9 cellular contexts compared by ENCODE assay signal in genomic region chr13:40985596-40986327, GRCh38. TPM values are rescaled to one million over a fixed set of nuclear protein-coding genes. Genes with fewer than 3 reads are reported as not detected.
DNase-seq lines count a peak whose midpoint lies in the region; ATAC-seq and TF ChIP-seq lines count a peak whose summit lies in the region.
"Had no signal": no experiment of that assay in that cellular context is flagged by ENCODE, and none has a peak within 500 bp of the region (broad histone marks: within the 10 kb centered on the region; RNA-seq: fewer than 3 reads in every experiment).

No MANE protein-coding gene starts in this region.

- CTCF ChIA-PET in HEK293 (lab: Yijun Ruan, JAX), result interaction anchor here (0.6 to 1.2 kb wide), 2 partner anchors 11 to 25 kb away, joined by 3 to 5 read pairs; no protein-coding TSS in a partner anchor
- CTCF ChIA-PET in activated CD8-positive, alpha-beta T cell treated with anti-CD3 and anti-CD28 coated beads, Interleukin-2, amount 10 ng/mL, durations not matched to agents 7 days and 5 days (lab: Charles Lee), result interaction anchor here (0.6 to 4.3 kb wide), 13 partner anchors 9 to 74 kb away, joined by 3 to 29 read pairs (median 4); partner anchors contain the start of gene ELF1

- H3K27me3 ChIP-seq in layer of hippocampus (ENCODE audit: control insufficient read depth, insufficient read depth, low read length), result no peaks in the 10 kb centered on the region

- POLR2A ChIA-PET in HEK293 (lab: Yijun Ruan, JAX), result interaction anchor here (1.2 kb wide), 1 partner anchor 33 kb away, joined by 3 read pairs; the partner anchor contains the start of gene ELF1
- POLR2A ChIA-PET in activated CD8-positive, alpha-beta T cell treated with anti-CD3 and anti-CD28 coated beads, Interleukin-2, amount 10 ng/mL, durations not matched to agents 7 days and 5 days (lab: Charles Lee), result interaction anchor here (0.6 to 3.9 kb wide), 8 partner anchors 11 to 75 kb away, joined by 3 to 38 read pairs (median 6); partner anchors contain the start of gene ELF1

- no peaks in the 10 kb centered on the region for H3K27me3 Mint-ChIP-seq in activated CD8-positive, alpha-beta T cell treated with anti-CD3 and anti-CD28 coated beads, Interleukin-2, amount 10 ng/mL, durations not matched to agents 7 days and 5 days (ENCODE audit: low read depth)
- H3K27me3 Mint-ChIP-seq in stimulated activated naive B cell treated with anti-CD40 and anti-IgM and Interleukin-4, amounts not matched to agents 10 μg/mL and 1 μg/mL and 100 μg/mL, for 72 hours, result no peaks in the 10 kb centered on the region

- H3K4me3 ChIP-seq in HEK293 (ENCODE audit: low read depth, low read length), result no peak overlapping the region

- peak overlapping the region; percentile 96 for H3K27ac Mint-ChIP-seq in activated CD8-positive, alpha-beta T cell treated with anti-CD3 and anti-CD28 coated beads, Interleukin-2, amount 10 ng/mL, durations not matched to agents 7 days and 5 days
- H3K27ac Mint-ChIP-seq in stimulated activated naive B cell treated with anti-CD40 and anti-IgM and Interleukin-4, amounts not matched to agents 10 μg/mL and 1 μg/mL and 100 μg/mL, for 72 hours, result peak overlapping the region; percentile 93

- DNase-seq in activated CD8-positive, alpha-beta T cell treated with anti-CD3 and anti-CD28 coated beads, Interleukin-2, amount 10 ng/mL, durations not matched to agents 7 days and 5 days, result no peak
- no peak for DNase-seq in stimulated activated naive B cell treated with anti-CD40 and anti-IgM and Interleukin-4, amounts not matched to agents 10 μg/mL and 1 μg/mL and 100 μg/mL, for 72 hours
- no peak for DNase-seq in ecto neural progenitor cell (ENCODE audit: low spot score)
- DNase-seq: NCI-H1417, SW 1271 had no signal

- H3K36me3 ChIP-seq in HEK293 (ENCODE audit: control insufficient read depth in 2 of 2, insufficient read depth in 1 of 2, low read length in 2 of 2), result no peaks in the 10 kb centered on the region

- 0 out of 2 replicates have a peak, but pooled peaks cover 3% of the 10 kb centered on the region for H3K4me1 ChIP-seq in HEK293 (ENCODE audit: control insufficient read depth, insufficient read depth, low read length)

- H3K4me3 Mint-ChIP-seq in activated CD8-positive, alpha-beta T cell treated with anti-CD3 and anti-CD28 coated beads, Interleukin-2, amount 10 ng/mL, durations not matched to agents 7 days and 5 days, result peak overlapping the region; percentile 81
- peak overlapping the region; percentile 79 to 82 for H3K4me3 Mint-ChIP-seq in stimulated activated naive B cell treated with anti-CD40 and anti-IgM and Interleukin-4, amounts not matched to agents 10 μg/mL and 1 μg/mL and 100 μg/mL, for 72 hours

- H3K4me1 Mint-ChIP-seq in activated CD8-positive, alpha-beta T cell treated with anti-CD3 and anti-CD28 coated beads, Interleukin-2, amount 10 ng/mL, durations not matched to agents 7 days and 5 days (ENCODE audit: low read depth), result peaks cover 62% of the 10 kb centered on the region
- H3K4me1 Mint-ChIP-seq in stimulated activated naive B cell treated with anti-CD40 and anti-IgM and Interleukin-4, amounts not matched to agents 10 μg/mL and 1 μg/mL and 100 μg/mL, for 72 hours, result peaks cover 23 to 56% of the 10 kb centered on the region in 2 donors

- H3K36me3 Mint-ChIP-seq in activated CD8-positive, alpha-beta T cell treated with anti-CD3 and anti-CD28 coated beads, Interleukin-2, amount 10 ng/mL, durations not matched to agents 7 days and 5 days (ENCODE audit: low read depth), result peaks cover 31% of the 10 kb centered on the region
- H3K36me3 Mint-ChIP-seq in stimulated activated naive B cell treated with anti-CD40 and anti-IgM and Interleukin-4, amounts not matched to agents 10 μg/mL and 1 μg/mL and 100 μg/mL, for 72 hours, result peaks cover 7 to 17% of the 10 kb centered on the region in 2 donors

- no peaks in the 10 kb centered on the region for H3K9me3 Mint-ChIP-seq in activated CD8-positive, alpha-beta T cell treated with anti-CD3 and anti-CD28 coated beads, Interleukin-2, amount 10 ng/mL, durations not matched to agents 7 days and 5 days (ENCODE audit: insufficient read depth)
- no peaks in the 10 kb centered on the region for H3K9me3 Mint-ChIP-seq in stimulated activated naive B cell treated with anti-CD40 and anti-IgM and Interleukin-4, amounts not matched to agents 10 μg/mL and 1 μg/mL and 100 μg/mL, for 72 hours

- no peaks in the 10 kb centered on the region for H3K9me3 ChIP-seq in HEK293 (ENCODE audit: control insufficient read depth, insufficient read depth, low read depth, low read length)

- peak overlapping the region; percentile 30; the same call in 1 of the 2 replicates for H3K27ac ChIP-seq in HEK293 (ENCODE audit: extremely low read depth, low read depth, low read length)
- H3K27ac ChIP-seq in layer of hippocampus (ENCODE audit: low read depth, low read length), result peak overlapping the region; percentile 56

- no peak for TF ChIP-seq CTCF in HEK293 (tag by site-specific recombination; IDR thresholded peaks at IDR 0.05)

- ATAC-seq in activated CD8-positive, alpha-beta T cell treated with anti-CD3 and anti-CD28 coated beads, Interleukin-2, amount 10 ng/mL, durations not matched to agents 7 days and 5 days, result peak; percentile 10
- no peak for ATAC-seq in stimulated activated naive B cell treated with anti-CD40 and anti-IgM and Interleukin-4, amounts not matched to agents 10 μg/mL and 1 μg/mL and 100 μg/mL, for 72 hours (replicated peaks)
- no peak for ATAC-seq in GM18861 (IDR thresholded peaks at IDR 0.05; ENCODE audit: unreplicated experiment)
- no peak for ATAC-seq in GM21367 (IDR thresholded peaks at IDR 0.05; ENCODE audit: unreplicated experiment)

TF ChIP-seq in HEK293, 187 proteins besides CTCF, POLR2A, EP300 and RAD21:
- peak; percentile 33; the same call in 1 of the 2 replicates for TF ChIP-seq PRDM6 (tag by site-specific recombination; IDR thresholded peaks at IDR 0.05)
- no peak for TF ChIP-seq ZBTB11 (tag by site-specific recombination; conservative IDR thresholded peaks at IDR 0.05; ENCODE audit: low read depth)
- TF ChIP-seq ZNF747 (tag by site-specific recombination; IDR thresholded peaks at IDR 0.05), result no peak
- TF ChIP-seq ZBTB1 (tag by site-specific recombination; IDR thresholded peaks at IDR 0.05), result no peak
- no peak for TF ChIP-seq ZNF157 (tag by site-specific recombination; IDR thresholded peaks at IDR 0.05)
- TF ChIP-seq ZBTB44 (tag by site-specific recombination; IDR thresholded peaks at IDR 0.05), result no peak
- TF ChIP-seq ZNF707 (tag by site-specific recombination; IDR thresholded peaks at IDR 0.05), result no peak
- TF ChIP-seq MYNN (tag by site-specific recombination; IDR thresholded peaks at IDR 0.05; ENCODE audit: borderline replicate concordance), result no peak
- TF ChIP-seq ZNF184 (tag by site-specific recombination; IDR thresholded peaks at IDR 0.05), result no peak

RNA-seq across cellular contexts. Expression of gene ELF1, which starts 33.4 kb away (rescaled TPM):
- 100 to 1,000 TPM; 106 to 107 TPM for total RNA-seq in activated CD8-positive, alpha-beta T cell treated with anti-CD3 and anti-CD28 coated beads, Interleukin-2, amount 10 ng/mL, durations not matched to agents 7 days and 5 days
